In the genomic region with DNA sequence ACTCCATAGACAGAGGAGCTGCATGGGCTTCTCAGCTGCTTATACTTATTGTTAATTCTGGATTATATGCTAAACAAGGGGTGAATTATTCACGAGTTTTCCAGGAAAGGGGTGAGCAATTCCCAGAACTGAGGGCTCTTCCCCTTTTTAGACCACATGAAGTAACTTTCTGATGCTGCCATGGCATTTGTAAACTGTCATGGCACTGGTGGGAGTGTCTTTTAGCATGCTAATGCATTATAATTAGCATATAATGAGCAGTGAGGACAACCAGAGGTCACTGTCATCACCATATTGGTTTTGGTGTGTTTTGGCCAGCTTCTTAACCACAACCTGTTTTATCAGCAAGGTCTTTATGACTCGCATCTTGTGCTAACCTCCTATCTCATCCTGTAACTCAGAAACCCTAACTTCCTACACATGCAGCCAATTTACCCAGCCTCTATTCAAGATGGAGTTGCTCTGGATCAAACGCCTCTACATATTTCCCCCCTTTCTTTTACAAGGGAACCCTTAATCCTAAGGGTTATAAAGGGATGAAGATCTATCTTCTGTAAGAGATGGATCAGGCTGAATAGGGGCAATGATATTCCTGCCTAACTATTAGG, we compare ENCODE assay signal across 24 cellular contexts. TPM values are rescaled to one million over a fixed set of nuclear protein-coding genes. Genes with fewer than 3 reads are reported as not detected.
DNase-seq lines count a peak whose midpoint lies in the region; ATAC-seq, FAIRE-seq and TF ChIP-seq lines count a peak whose summit lies in the region.
"Had no signal": no experiment of that assay in that cellular context is flagged by ENCODE, and none has a peak within 500 bp of the region (broad histone marks: within the 10 kb centered on the region; RNA-seq: fewer than 3 reads in every experiment).

No MANE protein-coding gene starts in this region.

- H3K9ac ChIP-seq in K562 (ENCODE audit: insufficient read depth in 1 of 2, low read depth in 2 of 2, low read length in 2 of 2): no peak overlapping the region

- TF ChIP-seq RAD21 in K562 (CRISPR knock-in tag; conservative IDR thresholded peaks at IDR 0.05 in 1 of 2, IDR thresholded peaks at IDR 0.05 in 1 of 2): no peak

- no TSS peak for BruUV-seq in K562 (replicated peaks; lab: Mats Ljungman, UMichigan)

- peaks cover 0 to 11% of the 10 kb centered on the region in 2 experiments; a peak in 3 of 5 replicates for H3K4me1 ChIP-seq in K562 (replicated peaks in 1 of 2; ENCODE audit: control insufficient read depth in 2 of 2, insufficient read depth in 2 of 2, low read length in 2 of 2)
- H3K4me1 ChIP-seq: gastrocnemius medialis, lower lobe of right lung, psoas muscle, tibial artery had no signal

- DNase-seq in AML-193 (lab: John Stamatoyannopoulos, UW) (peak; percentile 25 to 26), CMK (ENCODE audit: low read depth) (peak; percentile 47), NCI-H226 (peak; percentile 34), K562 (ENCODE audit: extremely low read depth in 1 of 4, low spot score in 3 of 4) (peak in 1 of 4 experiments; percentile 71), hippocampal formation (lab: John Stamatoyannopoulos, UW) (no peak), glomerular visceral epithelial cell (ENCODE audit: extremely low spot score) (no peak), NCI-H1417 treated with DMSO at 0.1 percent for 48 hours (lab: John Stamatoyannopoulos, UW) (no peak), RKO (ENCODE audit: low spot score) (no peak)
- DNase-seq: activated CD4-positive, alpha-beta memory T cell treated with anti-CD3 and anti-CD28 coated beads for 36 hours; activated naive CD8-positive, alpha-beta T cell treated with anti-CD3 and anti-CD28 coated beads, Interleukin-2, amount 10 ng/mL, durations not matched to agents 7 days and 5 days; CD8-positive, alpha-beta T cell; DMS79 treated with DMSO at 0.1 percent for 48 hours; effector CD4-positive, alpha-beta T cell; gastrocnemius medialis; HFFc6; Kasumi-1; kidney; lower lobe of right lung; NCI-H1436; NCI-H524 treated with DMSO at 0.1 percent for 48 hours; psoas muscle; tibial artery; WERI-Rb-1 had no signal

- TF ChIP-seq CTCF in K562 (IDR thresholded peaks at IDR 0.05 in 2 of 3, conservative IDR thresholded peaks at IDR 0.05 in 1 of 3; ENCODE audit: insufficient read depth in 2 of 3, low read depth in 1 of 3, low read length in 3 of 3): no peak

- POLR2A ChIA-PET in K562 (lab: Yijun Ruan, JAX): no interaction called here

- H3K4me3 ChIP-seq in K562: no peak overlapping the region
- H3K4me3 ChIP-seq: gastrocnemius medialis, lower lobe of right lung, psoas muscle, tibial artery had no signal

- H3K36me3 ChIP-seq in K562 (ENCODE audit: control insufficient read depth, insufficient read depth, low read length): no peaks in the 10 kb centered on the region
- H3K36me3 ChIP-seq: gastrocnemius medialis, lower lobe of right lung, tibial artery, WERI-Rb-1 had no signal

- no peaks in the 10 kb centered on the region for H3K79me2 ChIP-seq in K562 (ENCODE audit: control insufficient read depth, insufficient read depth, low read length)

- H3K4me2 ChIP-seq in K562 (ENCODE audit: insufficient read depth, low read length): no peak overlapping the region

- CTCF ChIA-PET in K562 (lab: Yijun Ruan, JAX; ENCODE audit: low intra/inter-chr PET ratio): no interaction called here

- intact Hi-C loops in K562 (cut with micrococcal nuclease): no loop called here

- no peaks in the 10 kb centered on the region for H3K9me1 ChIP-seq in K562 (ENCODE audit: control insufficient read depth, insufficient read depth, low read length)

- TF ChIP-seq POLR2A in K562 (conservative IDR thresholded peaks at IDR 0.05): no peak

- 4% methylated on average over 3 of the region's 3 CpGs for WGBS in K562 (ENCODE audit: insufficient coverage, low coverage, missing lambda C conversion rate)

- H4K20me1 ChIP-seq in K562 (replicated peaks; ENCODE audit: control insufficient read depth, insufficient read depth, low read length): no peaks in the 10 kb centered on the region

- FAIRE-seq in K562 (lab: Jason Lieb, UNC): peak; percentile 79
- FAIRE-seq: kidney, RCC 7860 had no signal

- ATAC-seq in K562: peak; percentile 56
- ATAC-seq: CD8-positive, alpha-beta T cell; gastrocnemius medialis; psoas muscle had no signal

- peak overlapping the region; percentile 56; the same call in 1 of the 3 replicates for H3K27ac ChIP-seq in K562 (ENCODE audit: extremely low read depth, low read depth, low read length)
- H3K27ac ChIP-seq: gastrocnemius medialis, lower lobe of right lung, psoas muscle, tibial artery, WERI-Rb-1 had no signal

- no peaks in the 10 kb centered on the region for H3K9me3 ChIP-seq in K562 (replicated peaks; ENCODE audit: control insufficient read depth, insufficient read depth, low read depth, low read length)
- H3K9me3 ChIP-seq: gastrocnemius medialis, lower lobe of right lung, psoas muscle, tibial artery had no signal

- in situ Hi-C loops in K562 (cut with MboI): no loop called here

- H3K27me3 ChIP-seq in K562 (ENCODE audit: control insufficient read depth in 2 of 2, insufficient read depth in 2 of 2, low read length in 2 of 2): no peaks in the 10 kb centered on the region
- H3K27me3 ChIP-seq: gastrocnemius medialis, tibial artery had no signal

- peak overlapping the region; percentile 69 for H2AFZ ChIP-seq in K562 (ENCODE audit: low read depth, low read length)

- peak; percentile 13; the same call in 1 of the 2 replicates for TF ChIP-seq EP300 in K562 (IDR thresholded peaks at IDR 0.05; ENCODE audit: low read length)

TF ChIP-seq in K562, 482 proteins besides CTCF, POLR2A, EP300 and RAD21 (continues in another document):
- TF ChIP-seq RBBP5 (IDR thresholded peaks at IDR 0.05; ENCODE audit: borderline replicate concordance, insufficient read depth, low read length, poor library complexity, severe bottlenecking) (no peak), ZC3H11A (IDR thresholded peaks at IDR 0.05; ENCODE audit: low read depth, low read length) (no peak), SRF (CRISPR knock-in tag; IDR thresholded peaks at IDR 0.05) (0 out of 4 replicates have a peak, but pooled peaks of 1 of the 2 experiments have one; percentile 10), CEBPG (CRISPR knock-in tag; IDR thresholded peaks at IDR 0.05) (no peak), CEBPG (tag; conservative IDR thresholded peaks at IDR 0.05 in 1 of 2, IDR thresholded peaks at IDR 0.05 in 1 of 2) (no peak), ILK (tag; IDR thresholded peaks at IDR 0.05; ENCODE audit: borderline replicate concordance, low read depth) (peak; percentile 83), OTX1 (CRISPR knock-in tag; IDR thresholded peaks at IDR 0.05) (no peak)

RNA-seq across cellular contexts. Expression of gene DMXL2, which starts 12.1 kb away (rescaled TPM):
- total RNA-seq in K562 (2011; cell fraction: chromatin; rRNA removed; ENCODE audit: low replicate concordance): 77.2 and 279 TPM in 2 replicates
- total RNA-seq in K562 (2011; cell fraction: nucleolus; rRNA removed): 32.7 and 55.5 TPM in 2 replicates
- 96.4 and 108 TPM in 2 replicates for total RNA-seq in K562 (2011; cell fraction: nucleoplasm; rRNA removed)
- total RNA-seq in K562 (2014; rRNA removed) (19.1 and 21.4 TPM in 2 replicates), K562 (2014; rRNA removed; fragmentation: Illumina TruSeq; extraction: Trizol) (47.7 and 51.7 TPM in 2 replicates), K562 (2015; rRNA removed; fragmentation: Illumina TruSeq; extraction: Trizol) (46.6 and 52.6 TPM in 2 replicates), K562 (2021) (27.2 and 30.7 TPM in 2 replicates)
- polyA plus RNA-seq in K562 (2011; rRNA removed) (29.1 and 57.7 TPM in 2 replicates), K562 (2014; fragmentation: Illumina TruSeq; extraction: Trizol) (36.6 and 43.6 TPM in 2 replicates), K562 (2014; fragmentation: Nextera tagmentation; extraction: Ambion mirVana) (10 to 100 TPM in 1 of 2 experiments, 1 to 10 TPM in 1; 9.3 to 16.2 TPM), K562 (2014; rRNA removed) (25.2 and 26.8 TPM in 2 replicates)
- polyA plus RNA-seq in K562 (2011; cell fraction: cytosol; rRNA removed): 10.3 and 11.5 TPM in 2 replicates
- polyA plus RNA-seq in K562 (2011; cell fraction: nucleus; rRNA removed): 89.0 and 105 TPM in 2 replicates
- polyA plus RNA-seq in K562 (2012): 33.2 and 71.4 TPM in 2 replicates
- 39.8 and 45.9 TPM in 2 replicates for polyA minus RNA-seq in K562 (2011; rRNA and poly(A)+ RNA removed)
- 8.6 and 15.8 TPM in 2 replicates for polyA minus RNA-seq in K562 (2011; cell fraction: cytosol; rRNA and poly(A)+ RNA removed)
- polyA minus RNA-seq in K562 (2011; cell fraction: nucleus; rRNA and poly(A)+ RNA removed): 45.1 and 48.7 TPM in 2 replicates

RNA-seq across cellular contexts. Expression of gene SCG3, which starts 46.6 kb away (rescaled TPM):
- total RNA-seq in K562 (2011; cell fraction: chromatin; rRNA removed; ENCODE audit: low replicate concordance): 8.5 and 27.4 TPM in 2 replicates
- total RNA-seq in K562 (2011; cell fraction: nucleolus; rRNA removed): 9.9 and 11.3 TPM in 2 replicates
- 19.9 and 30.9 TPM in 2 replicates for total RNA-seq in K562 (2011; cell fraction: nucleoplasm; rRNA removed)
- 14.9 and 17.4 TPM in 2 replicates for total RNA-seq in K562 (2014; rRNA removed)
- total RNA-seq in K562 (2014; rRNA removed; fragmentation: Illumina TruSeq; extraction: Trizol): 32.2 and 42.1 TPM in 2 replicates
- total RNA-seq in K562 (2015; rRNA removed; fragmentation: Illumina TruSeq; extraction: Trizol): 41.5 and 43.8 TPM in 2 replicates
- total RNA-seq in K562 (2021): 19.5 and 21.0 TPM in 2 replicates
- polyA plus RNA-seq in K562 (2011; rRNA removed): 4.2 and 22.7 TPM in 2 replicates
- polyA plus RNA-seq in K562 (2011; cell fraction: cytosol; rRNA removed): 2.1 and 3.3 TPM in 2 replicates
- polyA plus RNA-seq in K562 (2011; cell fraction: nucleus; rRNA removed): 1.4 and 4.3 TPM in 2 replicates
- 22.5 and 23.7 TPM in 2 replicates for polyA plus RNA-seq in K562 (2012)
- polyA plus RNA-seq in K562 (2014; fragmentation: Illumina TruSeq; extraction: Trizol): 23.3 and 28.5 TPM in 2 replicates
- 10 to 100 TPM; 13.0 to 17.8 TPM for polyA plus RNA-seq in K562 (2014; fragmentation: Nextera tagmentation; extraction: Ambion mirVana)
- 11.3 and 14.1 TPM in 2 replicates for polyA plus RNA-seq in K562 (2014; rRNA removed)
- 11.9 and 42.1 TPM in 2 replicates for polyA minus RNA-seq in K562 (2011; rRNA and poly(A)+ RNA removed)
- polyA minus RNA-seq in K562 (2011; cell fraction: cytosol; rRNA and poly(A)+ RNA removed): 4.8 and 22.5 TPM in 2 replicates
- 3.0 and 5.7 TPM in 2 replicates for polyA minus RNA-seq in K562 (2011; cell fraction: nucleus; rRNA and poly(A)+ RNA removed)
- total RNA-seq: activated CD4-positive, alpha-beta memory T cell treated with anti-CD3 and anti-CD28 coated beads for 36 hours; activated naive CD8-positive, alpha-beta T cell treated with anti-CD3 and anti-CD28 coated beads, Interleukin-2, amount 10 ng/mL, durations not matched to agents 7 days and 5 days; CD8-positive, alpha-beta T cell; gastrocnemius medialis; HFFc6; psoas muscle had no signal

Comparison
In these comparisons a context has a peak if more than half of its experiments do, and no peak if none do; other contexts are left out.
1. DNase-seq: peak in AML-193 (2 of 2), CMK (single experiment) and NCI-H226 (single experiment); none in hippocampal formation (0 of 2), glomerular visceral epithelial cell (single experiment), NCI-H1417 treated with DMSO at 0.1 percent for 48 hours (single experiment) and RKO (single experiment).